1 cellular context compared by ENCODE assay signal in genomic region chr7:77543910-77544309, GRCh38.
TF ChIP-seq lines count a peak whose summit lies in the region.

No MANE protein-coding gene starts in this region.

TF ChIP-seq in GM12878, 131 proteins besides CTCF, POLR2A, EP300 and RAD21 (continued from another document and continues in another):
- TF ChIP-seq JUNB (IDR thresholded peaks at IDR 0.05): no peak
- no peak for TF ChIP-seq ZNF274 (IDR thresholded peaks at IDR 0.05; ENCODE audit: insufficient read depth, insufficient read length)
- TF ChIP-seq POU2F2 (IDR thresholded peaks at IDR 0.05; ENCODE audit: borderline replicate concordance, low read depth, low read length): no peak
- no peak for TF ChIP-seq ZBTB4 (CRISPR knock-in tag; IDR thresholded peaks at IDR 0.05)
- no peak for TF ChIP-seq ATF3 (IDR thresholded peaks at IDR 0.05; ENCODE audit: borderline replicate concordance, extremely low read depth, low read depth, low read length)
- TF ChIP-seq NFIC (IDR thresholded peaks at IDR 0.05; ENCODE audit: low read depth, low read length): no peak
- no peak for TF ChIP-seq ZNF622 (IDR thresholded peaks at IDR 0.05)
- no peak for TF ChIP-seq NR2C2 (IDR thresholded peaks at IDR 0.05; ENCODE audit: borderline replicate concordance, control insufficient read depth, insufficient read length, low read depth)
- 0 out of 2 replicates have a peak, but pooled peaks have one; percentile 37 for TF ChIP-seq MTA2 (IDR thresholded peaks at IDR 0.05; ENCODE audit: low read depth)
- no peak for TF ChIP-seq E2F4 (IDR thresholded peaks at IDR 0.05; ENCODE audit: low read depth, low read length)
- 0 out of 2 replicates have a peak, but pooled peaks have one; percentile 35 for TF ChIP-seq MLLT1 (IDR thresholded peaks at IDR 0.05)
- TF ChIP-seq ZNF207 (IDR thresholded peaks at IDR 0.05; ENCODE audit: borderline replicate concordance): no peak
- TF ChIP-seq MXI1 (IDR thresholded peaks at IDR 0.05; ENCODE audit: low read depth, low read length): no peak
- no peak for TF ChIP-seq NFXL1 (IDR thresholded peaks at IDR 0.05; ENCODE audit: borderline replicate concordance)
- 0 out of 2 replicates have a peak, but pooled peaks have one; percentile 30 for TF ChIP-seq RELB (IDR thresholded peaks at IDR 0.05; ENCODE audit: low read depth)
- TF ChIP-seq NBN (IDR thresholded peaks at IDR 0.05): no peak
- no peak for TF ChIP-seq ZBTB33 (IDR thresholded peaks at IDR 0.05)
- TF ChIP-seq SIN3A (IDR thresholded peaks at IDR 0.05; ENCODE audit: low read depth, low read length): no peak
- TF ChIP-seq KAT2A (conservative IDR thresholded peaks at IDR 0.05; ENCODE audit: control insufficient read depth, low read depth, low read length): no peak
- TF ChIP-seq CEBPZ (IDR thresholded peaks at IDR 0.05; ENCODE audit: low read depth, low read length): no peak
- no peak for TF ChIP-seq HCFC1 (IDR thresholded peaks at IDR 0.05; ENCODE audit: low read length)
- no peak for TF ChIP-seq BMI1 (IDR thresholded peaks at IDR 0.05; ENCODE audit: borderline replicate concordance)
- no peak for TF ChIP-seq ZSCAN29 (IDR thresholded peaks at IDR 0.05)
- TF ChIP-seq SRF (IDR thresholded peaks at IDR 0.05; ENCODE audit: low read depth in 2 of 2, low read length in 2 of 2): no peak
- no peak for TF ChIP-seq EED (IDR thresholded peaks at IDR 0.05; ENCODE audit: low read depth)
- TF ChIP-seq ZNF592 (IDR thresholded peaks at IDR 0.05): no peak
- TF ChIP-seq PBX3 (IDR thresholded peaks at IDR 0.05; ENCODE audit: insufficient replicate concordance, low read depth, low read length): no peak
- TF ChIP-seq PML (IDR thresholded peaks at IDR 0.05; ENCODE audit: low read length): no peak
- TF ChIP-seq SMAD1 (IDR thresholded peaks at IDR 0.05; ENCODE audit: low read depth, partially characterized antibody): no peak
- no peak for TF ChIP-seq TCF12 (IDR thresholded peaks at IDR 0.05; ENCODE audit: low read depth, low read length)
- TF ChIP-seq CBFB (IDR thresholded peaks at IDR 0.05; ENCODE audit: low read depth): no peak
- TF ChIP-seq LARP7 (IDR thresholded peaks at IDR 0.05): no peak
- no peak for TF ChIP-seq TARDBP (IDR thresholded peaks at IDR 0.05; ENCODE audit: borderline replicate concordance)
- no peak for TF ChIP-seq RFX5 (IDR thresholded peaks at IDR 0.05; ENCODE audit: low read depth, low read length)
- TF ChIP-seq HDAC2 (IDR thresholded peaks at IDR 0.05): no peak
- TF ChIP-seq SPI1 (IDR thresholded peaks at IDR 0.05; ENCODE audit: borderline replicate concordance, insufficient read depth, low read depth, low read length): peak; percentile 14; the same call in 1 of the 2 replicates
- TF ChIP-seq JUND (IDR thresholded peaks at IDR 0.05; ENCODE audit: low read depth, low read length): no peak
- TF ChIP-seq CBX5 (IDR thresholded peaks at IDR 0.05; ENCODE audit: low read depth): no peak
- no peak for TF ChIP-seq BCLAF1 (IDR thresholded peaks at IDR 0.05)
